ENCODE assay signal across 9 cellular contexts in genomic region chr3:112043621-112044201, GRCh38. TPM values are rescaled to one million over a fixed set of nuclear protein-coding genes. Genes with fewer than 3 reads are reported as not detected.
DNase-seq lines count a peak whose midpoint lies in the region; ATAC-seq and TF ChIP-seq lines count a peak whose summit lies in the region.
"Had no signal": no experiment of that assay in that cellular context is flagged by ENCODE, and none has a peak within 500 bp of the region (broad histone marks: within the 10 kb centered on the region; RNA-seq: fewer than 3 reads in every experiment).

No MANE protein-coding gene starts in this region.

- H3K4me3 Mint-ChIP-seq in progenitor cell of endocrine pancreas (ENCODE audit: low read depth), result no peak overlapping the region

- CTCF ChIA-PET in PC-3 (lab: Charles Lee), result interaction anchor here (0.5 to 2.6 kb wide), 9 partner anchors 30 to 809 kb away, joined by 3 to 17 read pairs (median 4); partner anchors contain the start of gene ABHD10

- H3F3A ChIP-seq in PC-3 (ENCODE audit: low read length, unreplicated experiment), result no peaks in the 10 kb centered on the region

- DNase-seq in GM03348 (ENCODE audit: low spot score) (peak; percentile 85), H4 (ENCODE audit: low spot score) (peak; percentile 75), Karpas-422 (peak; percentile 91), PC-3 (peak; percentile 85), germinal center (ENCODE audit: low spot score) (peak; percentile 72), progenitor cell of endocrine pancreas (ENCODE audit: low spot score, unreplicated experiment) (no peak), aorta (no peak)
- peak; percentile 3 for DNase-seq in activated effector memory CD4-positive, alpha-beta T cell treated with Interleukin-2 at 50 U/mL for 16 hours

- no peaks in the 10 kb centered on the region for H3K36me3 Mint-ChIP-seq in progenitor cell of endocrine pancreas (ENCODE audit: insufficient read depth)

- no peaks in the 10 kb centered on the region for H3K36me3 ChIP-seq in Karpas-422 (ENCODE audit: insufficient read depth, low read length)
- no peaks in the 10 kb centered on the region for H3K36me3 ChIP-seq in PC-3 (ENCODE audit: low read depth, low read length)
- no peaks in the 10 kb centered on the region for H3K36me3 ChIP-seq in aorta (ENCODE audit: control insufficient read depth in 1 of 2, insufficient read depth in 2 of 2, low read length in 1 of 2)

- H3K9ac ChIP-seq in Karpas-422 (ENCODE audit: low read length), result no peak overlapping the region; the same call in 1 of the 2 replicates
- H3K9ac ChIP-seq in PC-3 (ENCODE audit: low read length), result no peak overlapping the region

- H3K4me1 Mint-ChIP-seq in progenitor cell of endocrine pancreas (ENCODE audit: low read depth), result peaks cover 6% of the 10 kb centered on the region

- H3K27ac Mint-ChIP-seq in progenitor cell of endocrine pancreas, result no peak overlapping the region

- H3K9me3 ChIP-seq in Karpas-422 (ENCODE audit: low read length), result no peaks in the 10 kb centered on the region
- H3K9me3 ChIP-seq in PC-3 (ENCODE audit: low read length), result no peaks in the 10 kb centered on the region
- H3K9me3 ChIP-seq in aorta (ENCODE audit: control insufficient read depth, low read length), result no peaks in the 10 kb centered on the region

- H3K79me2 ChIP-seq in Karpas-422 (ENCODE audit: low read length) (no peaks in the 10 kb centered on the region), PC-3 (ENCODE audit: low read length) (no peaks in the 10 kb centered on the region)

- intact Hi-C loops in PC-3 (cut with micrococcal nuclease), result loop anchor here (1.0 kb wide), 2 partner anchors 32 to 54 kb away; no protein-coding TSS in a partner anchor
- intact Hi-C loops in aorta (cut with DNase I), result loop anchor here in 1 of 2 donors (5.0 kb wide), 1 partner anchor 56 kb away; no protein-coding TSS in a partner anchor

- BruUV-seq in PC-3 (replicated peaks; lab: Mats Ljungman, UMichigan), result no TSS peak

- H2AFZ ChIP-seq in Karpas-422 (ENCODE audit: low read length) (peak overlapping the region; percentile 72), PC-3 (ENCODE audit: low read length) (peak overlapping the region; percentile 76)

- H4K20me1 ChIP-seq in Karpas-422 (ENCODE audit: insufficient read depth, low read depth, low read length), result no peaks in the 10 kb centered on the region
- no peaks in the 10 kb centered on the region for H4K20me1 ChIP-seq in PC-3 (ENCODE audit: low read length)

- H3K27ac ChIP-seq in Karpas-422 (ENCODE audit: low read length) (no peak overlapping the region), PC-3 (ENCODE audit: low read length) (no peak overlapping the region), aorta (ENCODE audit: low read depth in 1 of 2, low read length in 2 of 2) (no peak overlapping the region)

- 5 to 8% methylated on average over 7 of the region's 7 CpGs for WGBS in aorta, 2 donors

- POLR2A ChIA-PET in PC-3 (lab: Charles Lee; ENCODE audit: unreplicated experiment), result no interaction called here

- ATAC-seq in PC-3 (peak; percentile 96), aorta (ENCODE audit: low FRiP score) (peak; percentile 89)

- H3K27me3 ChIP-seq in Karpas-422 (ENCODE audit: low read length) (no peaks in the 10 kb centered on the region), PC-3 (ENCODE audit: low read length) (no peaks in the 10 kb centered on the region), aorta (ENCODE audit: control insufficient read depth in 1 of 2, insufficient read depth in 2 of 2, low read length in 1 of 2) (no peaks in the 10 kb centered on the region)

- H3K4me1 ChIP-seq in Karpas-422 (ENCODE audit: low read length), result peaks cover 19% of the 10 kb centered on the region
- H3K4me1 ChIP-seq in PC-3 (ENCODE audit: insufficient read depth, low read length), result peaks cover 19% of the 10 kb centered on the region
- no peaks in the 10 kb centered on the region for H3K4me1 ChIP-seq in aorta (ENCODE audit: control insufficient read depth in 1 of 2, insufficient read depth in 2 of 2, low read length in 2 of 2)

- H3K4me2 ChIP-seq in Karpas-422 (ENCODE audit: low read depth, low read length, poor library complexity, severe bottlenecking), result peak overlapping the region; percentile 50
- peak overlapping the region; percentile 63 for H3K4me2 ChIP-seq in PC-3 (ENCODE audit: low read length)

- H3K9me2 ChIP-seq in Karpas-422 (replicated peaks; ENCODE audit: insufficient read depth, low read length) (no peaks in the 10 kb centered on the region), PC-3 (replicated peaks; ENCODE audit: low read length) (no peaks in the 10 kb centered on the region)

- H3K9me3 Mint-ChIP-seq in progenitor cell of endocrine pancreas (ENCODE audit: low read depth), result no peaks in the 10 kb centered on the region

- H3K27me3 Mint-ChIP-seq in progenitor cell of endocrine pancreas, result no peaks in the 10 kb centered on the region

- H3K4me3 ChIP-seq in Karpas-422 (ENCODE audit: low read length) (no peak overlapping the region; the same call in 1 of the 2 replicates), PC-3 (ENCODE audit: low read length) (peak overlapping the region; percentile 44), aorta (ENCODE audit: low read length in 2 of 2) (peak overlapping the region in 1 of 2 donors; percentile 21)

- TF ChIP-seq CTCF in PC-3 (conservative IDR thresholded peaks at IDR 0.05; ENCODE audit: low read depth, low read length), result peak; percentile 97
- TF ChIP-seq CTCF in progenitor cell of endocrine pancreas (IDR thresholded peaks at IDR 0.05; ENCODE audit: unreplicated experiment), result peak; percentile 88

RNA-seq across cellular contexts. Expression of gene TMPRSS7, which starts 9.2 kb away (rescaled TPM):
- 0.12 TPM in 1 of 2 replicates, not detected in the other for total RNA-seq in H4 (2014; rRNA removed; shearing (Covaris generic))
- not detected in 2 replicates for total RNA-seq in Karpas-422 (2014; rRNA removed; shearing (Covaris generic); ENCODE audit: low replicate concordance)
- total RNA-seq in PC-3 (2014; rRNA removed) (0.33 TPM in 1 of 2 replicates, not detected in the other), progenitor cell of endocrine pancreas (not detected in 2 replicates), aorta (not detected)
- not detected for polyA plus RNA-seq in aorta
- total RNA-seq: mononuclear cell had no signal

RNA-seq across cellular contexts. Expression of gene C3orf52, which starts 42.5 kb away (rescaled TPM):
- 2.0 and 3.0 TPM in 2 replicates for total RNA-seq in H4 (2014; rRNA removed; shearing (Covaris generic))
- 0.07 and 0.52 TPM in 2 replicates for total RNA-seq in Karpas-422 (2014; rRNA removed; shearing (Covaris generic); ENCODE audit: low replicate concordance)
- total RNA-seq in PC-3 (2014; rRNA removed) (14.8 and 16.7 TPM in 2 replicates), progenitor cell of endocrine pancreas (20.6 and 23.7 TPM in 2 replicates), aorta (10 to 100 TPM in 1 of 2 donors, 1 to 10 TPM in 1; 9.1 to 16.8 TPM)
- polyA plus RNA-seq in aorta, result 1 to 10 TPM in 1 of 2 donors, under 1 TPM in 1; 0.88 to 1.3 TPM

RNA-seq across cellular contexts. Expression of gene TAGLN3, which starts 45.0 kb away (rescaled TPM):
- total RNA-seq in H4 (2014; rRNA removed; shearing (Covaris generic)), result not detected in 2 replicates
- not detected in 2 replicates for total RNA-seq in Karpas-422 (2014; rRNA removed; shearing (Covaris generic); ENCODE audit: low replicate concordance)
- total RNA-seq in PC-3 (2014; rRNA removed) (2.6 and 4.3 TPM in 2 replicates), progenitor cell of endocrine pancreas (7.4 and 9.0 TPM in 2 replicates), aorta (not detected)
- not detected for polyA plus RNA-seq in aorta
- total RNA-seq: mononuclear cell had no signal

Comparison
In these comparisons a context has a peak if more than half of its experiments do, and no peak if none do; other contexts are left out.
1. DNase-seq: peak in GM03348 (single experiment), H4 (single experiment), Karpas-422 (single experiment), PC-3 (single experiment), activated effector memory CD4-positive, alpha-beta T cell treated with Interleukin-2 at 50 U/mL for 16 hours (single experiment) and germinal center (single experiment); none in progenitor cell of endocrine pancreas (single experiment) and aorta (0 of 2).